Comparison of ENCODE assay signal across 24 cellular contexts in genomic region chr15:65688462-65688861, GRCh38.
A peak's percentile ranks its signal among the peaks of the same experiment; 100 is the strongest.
DNase-seq lines count a peak whose midpoint lies in the region; ATAC-seq, FAIRE-seq and TF ChIP-seq lines count a peak whose summit lies in the region.
"Had no signal": no experiment of that assay in that cellular context is flagged by ENCODE, and none has a peak within 500 bp of the region (broad histone marks: within the 10 kb centered on the region; RNA-seq: fewer than 3 reads in every experiment).

No MANE protein-coding gene starts in this region.

- no TSS peak for BruUV-seq in GM12878 (replicated peaks; lab: Mats Ljungman, UMichigan)

- no peak overlapping the region for H2AFZ ChIP-seq in KMS-11 (ENCODE audit: low read depth)
- no peak overlapping the region for H2AFZ ChIP-seq in GM12878 (ENCODE audit: control insufficient read depth, low read depth, low read length)
- H2AFZ ChIP-seq in GM23338, result no peak overlapping the region

- H3K36me3 ChIP-seq in KMS-11 (ENCODE audit: insufficient read depth) (no peaks in the 10 kb centered on the region), GM12878 (ENCODE audit: control insufficient read depth in 2 of 2, insufficient read depth in 2 of 2, low read length in 1 of 2) (peaks cover 2 to 31% of the 10 kb centered on the region in 2 experiments; a peak in 3 of 4 replicates), GM23338 (ENCODE audit: insufficient read depth) (no peaks in the 10 kb centered on the region)
- H3K36me3 ChIP-seq: HAP-1 had no signal

- H4K20me1 ChIP-seq in KMS-11 (ENCODE audit: insufficient read depth), result no peaks in the 10 kb centered on the region
- H4K20me1 ChIP-seq in GM12878 (ENCODE audit: control insufficient read depth, insufficient read depth), result no peaks in the 10 kb centered on the region
- H4K20me1 ChIP-seq in GM23338 (replicated peaks; ENCODE audit: insufficient read depth), result no peaks in the 10 kb centered on the region

- FAIRE-seq in GM12878 (lab: Jason Lieb, UNC), result no peak
- FAIRE-seq: A204.1, GM18507, HTR-8/SVneo, K562 had no signal

- H3K4me2 ChIP-seq in KMS-11 (peak overlapping the region; percentile 43), GM12878 (ENCODE audit: control insufficient read depth, insufficient read depth) (no peak overlapping the region), GM23338 (no peak overlapping the region)

- in situ Hi-C loops in GM13977 (cut with MboI; ENCODE audit: low pct_unique_long_range_greater_than_20kb, low sequenced_read_pairs, unreplicated experiment), result no loop called here
- in situ Hi-C loops in GM12878 (cut with MboI), result no loop called here

- peak overlapping the region; percentile 12; the same call in 1 of the 2 replicates for H3K27ac ChIP-seq in KMS-11
- peak overlapping the region; percentile 18; the same call in 1 of the 2 replicates for H3K27ac ChIP-seq in GM12878 (ENCODE audit: control insufficient read depth, insufficient read depth)
- no peak overlapping the region for H3K27ac ChIP-seq in GM23338 (ENCODE audit: low read depth)

- no peak for TF ChIP-seq POLR2A in GM12878 (IDR thresholded peaks at IDR 0.05; ENCODE audit: low read depth, low read length)

- H3K9me3 Mint-ChIP-seq in GM23338, result no peaks in the 10 kb centered on the region

- H3K4me3 Mint-ChIP-seq in GM23338, result no peak overlapping the region
- H3K4me3 Mint-ChIP-seq: CD4-positive, CD25-positive, alpha-beta regulatory T cell; CD8-positive, alpha-beta memory T cell had no signal

- RAD21 ChIA-PET in GM12878 (lab: Charles Lee; ENCODE audit: unreplicated experiment), result interaction anchor here (0.6 kb wide), 1 partner anchor 41 kb away, joined by 4 read pairs; no protein-coding TSS in a partner anchor

- peak; percentile 76 for ATAC-seq in GM12878
- ATAC-seq in GM23338, result no peak
- ATAC-seq: K562 had no signal

- peak; percentile 31 for DNase-seq in GM12865 (ENCODE audit: low read depth)
- DNase-seq in GM13977 (ENCODE audit: low spot score), result peak; percentile 15
- DNase-seq in GM12878 (ENCODE audit: low read depth, low spot score), result peak; percentile 32
- DNase-seq in HK-2 (ENCODE audit: unreplicated experiment), result no peak
- no peak for DNase-seq in inferior parietal cortex (ENCODE audit: extremely low spot score)
- no peak for DNase-seq in GM23338 (ENCODE audit: low spot score)
- DNase-seq: ACHN; BE2C; C1 segment of cervical spinal cord; CD4-positive, CD25-positive, alpha-beta regulatory T cell; CD8-positive, alpha-beta memory T cell; COR-L47; DMS 273 treated with DMSO at 0.1 percent for 48 hours; DMS53; DND-41; EL; IMR-90; Karpas-422 had no signal

- no peaks in the 10 kb centered on the region for H3F3A ChIP-seq in GM23338 (replicated peaks; ENCODE audit: low read depth)

- H3K79me2 ChIP-seq in KMS-11 (ENCODE audit: insufficient read depth, low read depth) (no peaks in the 10 kb centered on the region), GM12878 (ENCODE audit: control insufficient read depth, insufficient read depth, low read length) (no peaks in the 10 kb centered on the region), GM23338 (replicated peaks; ENCODE audit: insufficient read depth) (no peaks in the 10 kb centered on the region)

- H3K4me3 ChIP-seq in GM12865 (ENCODE audit: low read depth, low read length) (no peak overlapping the region), KMS-11 (IDR thresholded peaks at IDR 0.05; ENCODE audit: insufficient read depth, low read depth, low read length) (no peak overlapping the region), GM12878 (no peak overlapping the region), GM23338 (no peak overlapping the region)
- H3K4me3 ChIP-seq: HAP-1, K562 had no signal

- CTCF ChIA-PET in GM12878 (lab: Yijun Ruan, JAX), result interaction anchor here (0.6 to 3.2 kb wide), 2 partner anchors 34 to 49 kb away, joined by 3 to 11 read pairs; no protein-coding TSS in a partner anchor

- 91% methylated on average over 1 of the region's 1 CpG for WGBS in GM12878 (ENCODE audit: insufficient coverage, insufficient replicate concordance, low lambda C conversion rate, missing lambda C conversion rate)

- no peaks in the 10 kb centered on the region for H3K9me2 ChIP-seq in GM23338 (ENCODE audit: insufficient read depth)

- H3K27ac Mint-ChIP-seq in GM23338, result no peak overlapping the region
- H3K27ac Mint-ChIP-seq: CD4-positive, CD25-positive, alpha-beta regulatory T cell; CD8-positive, alpha-beta memory T cell had no signal

- no peak for TF ChIP-seq RAD21 in GM12878 (IDR thresholded peaks at IDR 0.05; ENCODE audit: insufficient read depth, low read depth, low read length)

- H3K27me3 ChIP-seq in KMS-11 (ENCODE audit: insufficient read depth, low read depth) (no peaks in the 10 kb centered on the region), GM12878 (replicated peaks in 1 of 2; ENCODE audit: control insufficient read depth in 2 of 2, insufficient read depth in 2 of 2, low read length in 1 of 2) (no peaks in the 10 kb centered on the region), GM23338 (ENCODE audit: insufficient read depth) (no peaks in the 10 kb centered on the region)
- H3K27me3 ChIP-seq: BE2C had no signal

- H3K9ac ChIP-seq in KMS-11 (no peak overlapping the region), GM12878 (ENCODE audit: control insufficient read depth, insufficient read depth, low read length) (no peak overlapping the region; the same call in 1 of the 2 replicates)

- TF ChIP-seq CTCF in GM12865 (IDR thresholded peaks at IDR 0.05; ENCODE audit: insufficient read depth, low read depth, low read length, missing control alignments), result no peak
- no peak for TF ChIP-seq CTCF in GM13977 (IDR thresholded peaks at IDR 0.05; ENCODE audit: extremely low read depth, insufficient read depth, missing control alignments)
- no peak for TF ChIP-seq CTCF in KMS-11 (conservative IDR thresholded peaks at IDR 0.05; ENCODE audit: low read depth, low read length)
- no peak for TF ChIP-seq CTCF in GM12878 (IDR thresholded peaks at IDR 0.05 in 2 of 3, conservative IDR thresholded peaks at IDR 0.05 in 1 of 3; ENCODE audit: control insufficient read depth in 2 of 3, extremely low read depth in 1 of 3, insufficient read depth in 1 of 3, low read depth in 3 of 3, low read length in 3 of 3)
- no peak for TF ChIP-seq CTCF in GM23338 (conservative IDR thresholded peaks at IDR 0.05; ENCODE audit: low read depth in 2 of 2)

- H3K9me3 ChIP-seq in GM12878 (replicated peaks; ENCODE audit: control insufficient read depth, insufficient read depth, low read length), result peaks cover 8% of the 10 kb centered on the region
- H3K9me3 ChIP-seq: BE2C, HAP-1 had no signal

- intact Hi-C loops in GM12878 (cut with micrococcal nuclease; ENCODE audit: unreplicated experiment), result no loop called here

- H3K27me3 Mint-ChIP-seq in GM23338 (ENCODE audit: insufficient read depth, low read depth, poor library complexity), result peaks cover 1% of the 10 kb centered on the region
- H3K27me3 Mint-ChIP-seq: CD4-positive, CD25-positive, alpha-beta regulatory T cell; CD8-positive, alpha-beta memory T cell had no signal

- no peaks in the 10 kb centered on the region for H3K36me3 Mint-ChIP-seq in GM23338 (ENCODE audit: low read depth)

- no peaks in the 10 kb centered on the region for H3K4me1 Mint-ChIP-seq in GM23338

- H3K4me1 ChIP-seq in KMS-11 (ENCODE audit: low read depth, poor library complexity, severe bottlenecking), result peaks cover 25% of the 10 kb centered on the region
- peaks cover 19% of the 10 kb centered on the region for H3K4me1 ChIP-seq in GM12878 (ENCODE audit: control insufficient read depth, insufficient read depth, low read length)
- no peaks in the 10 kb centered on the region for H3K4me1 ChIP-seq in GM23338 (ENCODE audit: insufficient read depth)
- H3K4me1 ChIP-seq: BE2C, HAP-1 had no signal

- SMC1A ChIA-PET in GM12878 (lab: Charles Lee; ENCODE audit: uncharacterized antibody, unreplicated experiment), result interaction anchor here (0.9 kb wide), 1 partner anchor 10 kb away, joined by 3 read pairs; no protein-coding TSS in a partner anchor

- TF ChIP-seq EP300 in GM12878 (IDR thresholded peaks at IDR 0.05; ENCODE audit: borderline replicate concordance in 1 of 2, control insufficient read depth in 1 of 2, low read depth in 2 of 2, low read length in 2 of 2), result no peak

- POLR2A ChIA-PET in GM12878 (lab: Charles Lee), result no interaction called here

TF ChIP-seq in GM12878, 131 proteins besides CTCF, POLR2A, EP300 and RAD21 (continues in another document):
- TF ChIP-seq RFX5 (IDR thresholded peaks at IDR 0.05; ENCODE audit: low read depth, low read length), result no peak
- no peak for TF ChIP-seq HDGF (IDR thresholded peaks at IDR 0.05)
- TF ChIP-seq MEF2A (IDR thresholded peaks at IDR 0.05; ENCODE audit: insufficient read depth, low read depth, low read length), result no peak
- TF ChIP-seq E2F4 (IDR thresholded peaks at IDR 0.05; ENCODE audit: low read depth, low read length), result no peak
- TF ChIP-seq TCF3 (IDR thresholded peaks at IDR 0.05; ENCODE audit: borderline replicate concordance, insufficient read depth, low read depth, low read length), result no peak
- no peak for TF ChIP-seq PAX5 (IDR thresholded peaks at IDR 0.05; ENCODE audit: borderline replicate concordance, low read depth, low read length)

TF ChIP-seq in GM23338, 12 proteins besides CTCF, POLR2A, EP300 and RAD21:
- TF ChIP-seq EZH2 (IDR thresholded peaks at IDR 0.05; ENCODE audit: low read depth, unreplicated experiment) (no peak), CREB1 (CRISPR knock-in tag; IDR thresholded peaks at IDR 0.05; ENCODE audit: low read depth) (no peak), STAT1 (IDR thresholded peaks at IDR 0.05; ENCODE audit: unreplicated experiment) (no peak), ZNF331 (CRISPR knock-in tag; IDR thresholded peaks at IDR 0.05; ENCODE audit: low read depth) (no peak), NANOG (IDR thresholded peaks at IDR 0.05; ENCODE audit: borderline replicate concordance) (no peak), JUNB (IDR thresholded peaks at IDR 0.05; ENCODE audit: unreplicated experiment) (no peak), EZH2phosphoT487 (IDR thresholded peaks at IDR 0.05; ENCODE audit: unreplicated experiment) (no peak)

Comparison
In these comparisons a context has a peak if more than half of its experiments do, and no peak if none do; other contexts are left out.
1. DNase-seq: peak in GM12865 (single experiment), GM13977 (single experiment) and GM12878 (single experiment); none in HK-2 (single experiment), inferior parietal cortex (single experiment) and GM23338 (single experiment).